23 cellular contexts compared by ENCODE assay signal in the genomic region with DNA sequence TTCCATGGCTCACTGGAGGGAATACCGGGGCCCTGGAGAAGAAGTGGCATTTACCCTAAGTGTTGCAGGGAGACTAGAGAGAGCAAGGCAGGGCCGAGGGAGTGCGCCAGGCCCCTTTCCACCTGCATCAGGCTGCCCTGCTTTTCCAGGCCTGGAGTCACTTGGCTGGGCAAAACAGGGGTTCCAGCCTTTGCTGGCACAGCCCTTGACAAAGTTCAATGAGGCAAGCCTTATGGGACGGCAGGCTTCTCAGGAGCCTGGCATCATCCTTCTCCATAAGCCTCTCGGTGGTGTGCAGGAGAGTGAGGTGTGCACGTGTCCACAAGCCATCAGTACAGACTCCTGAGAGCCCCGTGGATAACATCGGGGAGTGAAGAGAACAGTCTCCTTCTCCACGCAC. TPM values are rescaled to one million over a fixed set of nuclear protein-coding genes. Genes with fewer than 3 reads are reported as not detected.
"Had no signal": no experiment of that assay in that cellular context is flagged by ENCODE, and none has a peak within 500 bp of the region (broad histone marks: within the 10 kb centered on the region; RNA-seq: fewer than 3 reads in every experiment).

No MANE protein-coding gene starts in this region.

- H3K27ac Mint-ChIP-seq: natural killer cell treated with Interleukin-12 subunit alpha and Interleukin-12 subunit beta and Interleukin-15 and Interleukin-18, amount 100 ng/mL, for 72 hours; progenitor cell of endocrine pancreas; stimulated activated effector memory CD8-positive, alpha-beta T cell treated with anti-CD3 and anti-CD28 coated beads, Interleukin-12 subunit alpha, Interleukin-12 subunit beta, amount 100 ng/mL, for 72 hours had no signal

- DNase-seq: cortex of kidney; dorsolateral prefrontal cortex; effector CD8-positive, alpha-beta T cell; foreskin melanocyte; head of caudate nucleus; hippocampal formation; kidney glomerular epithelial cell; left lung; mesenchymal stem cell; midbrain; ovary; right lobe of liver; stimulated activated CD4-positive, alpha-beta T cell treated with anti-CD3 and anti-CD28 coated beads, Interleukin-4, amount 100 ng/mL, for 1 hour; stimulated activated CD8-positive, alpha-beta memory T cell treated with anti-CD3 and anti-CD28 coated beads, Interleukin-4, amount 100 ng/mL, for 48 hours; stimulated activated naive CD8-positive, alpha-beta T cell treated with anti-CD3 and anti-CD28 coated beads, Interleukin-15, Interleukin-2, amounts not matched to agents 100 U/mL and 50 U/mL, for 24 hours; tibial artery; uterus had no signal

- H3K27ac ChIP-seq: dorsolateral prefrontal cortex, left lung, ovary, right lobe of liver, suprapubic skin, tibial artery, upper lobe of left lung, uterus had no signal

- H3K4me1 Mint-ChIP-seq: stimulated activated effector memory CD8-positive, alpha-beta T cell treated with anti-CD3 and anti-CD28 coated beads, Interleukin-12 subunit alpha, Interleukin-12 subunit beta, amount 100 ng/mL, for 72 hours had no signal

- H3K4me3 Mint-ChIP-seq: natural killer cell treated with Interleukin-12 subunit alpha and Interleukin-12 subunit beta and Interleukin-15 and Interleukin-18, amount 100 ng/mL, for 72 hours; stimulated activated effector memory CD8-positive, alpha-beta T cell treated with anti-CD3 and anti-CD28 coated beads, Interleukin-12 subunit alpha, Interleukin-12 subunit beta, amount 100 ng/mL, for 72 hours had no signal

- H3K36me3 Mint-ChIP-seq: natural killer cell treated with Interleukin-12 subunit alpha and Interleukin-12 subunit beta and Interleukin-15 and Interleukin-18, amount 100 ng/mL, for 72 hours; stimulated activated effector memory CD8-positive, alpha-beta T cell treated with anti-CD3 and anti-CD28 coated beads, Interleukin-12 subunit alpha, Interleukin-12 subunit beta, amount 100 ng/mL, for 72 hours had no signal

- H3K9me3 ChIP-seq: left lung, ovary, right lobe of liver, suprapubic skin, tibial artery, upper lobe of left lung, uterus had no signal

- ATAC-seq: left lung; natural killer cell treated with Interleukin-12 subunit alpha and Interleukin-12 subunit beta and Interleukin-15 and Interleukin-18, amount 100 ng/mL, for 72 hours; right lobe of liver; stimulated activated effector memory CD8-positive, alpha-beta T cell treated with anti-CD3 and anti-CD28 coated beads, Interleukin-12 subunit alpha, Interleukin-12 subunit beta, amount 100 ng/mL, for 72 hours; stimulated activated naive CD8-positive, alpha-beta T cell treated with anti-CD3 and anti-CD28 coated beads, Interleukin-15, Interleukin-2, amounts not matched to agents 100 U/mL and 50 U/mL, for 24 hours had no signal

- H3K4me3 ChIP-seq: dorsolateral prefrontal cortex, left lung, lung, ovary, right lobe of liver, suprapubic skin, tibial artery, upper lobe of left lung, uterus had no signal

- H3K27me3 ChIP-seq: dorsolateral prefrontal cortex, left lung, ovary, right lobe of liver, suprapubic skin, upper lobe of left lung, uterus had no signal

- H3K36me3 ChIP-seq: left lung, ovary, right lobe of liver, suprapubic skin, tibial artery, upper lobe of left lung, uterus had no signal

- H3K9me3 Mint-ChIP-seq: natural killer cell treated with Interleukin-12 subunit alpha and Interleukin-12 subunit beta and Interleukin-15 and Interleukin-18, amount 100 ng/mL, for 72 hours; stimulated activated effector memory CD8-positive, alpha-beta T cell treated with anti-CD3 and anti-CD28 coated beads, Interleukin-12 subunit alpha, Interleukin-12 subunit beta, amount 100 ng/mL, for 72 hours had no signal

RNA-seq across cellular contexts. Expression of a gene that starts 27.1 kb away (rescaled TPM):
- total RNA-seq: natural killer cell treated with Interleukin-12 subunit alpha and Interleukin-12 subunit beta and Interleukin-15 and Interleukin-18, amount 100 ng/mL, for 72 hours; right lobe of liver had no signal

RNA-seq across cellular contexts. Expression of a gene that starts 47.1 kb away (rescaled TPM):
- total RNA-seq: natural killer cell treated with Interleukin-12 subunit alpha and Interleukin-12 subunit beta and Interleukin-15 and Interleukin-18, amount 100 ng/mL, for 72 hours had no signal

RNA-seq across cellular contexts. Expression of a gene that starts 55.0 kb away (rescaled TPM):
- total RNA-seq: natural killer cell treated with Interleukin-12 subunit alpha and Interleukin-12 subunit beta and Interleukin-15 and Interleukin-18, amount 100 ng/mL, for 72 hours had no signal
